In genomic region chr1:90729484-90730246, GRCh38 we compare ENCODE assay signal across 8 cellular contexts. TPM values are rescaled to one million over a fixed set of nuclear protein-coding genes. Genes with fewer than 3 reads are reported as not detected.
DNase-seq lines count a peak whose midpoint lies in the region; ATAC-seq and TF ChIP-seq lines count a peak whose summit lies in the region.

No MANE protein-coding gene starts in this region.

- CTCF ChIA-PET in activated CD8-positive, alpha-beta memory T cell treated with anti-CD3 and anti-CD28 coated beads, Interleukin-2, amount 10 ng/mL, durations not matched to agents 7 days and 5 days (lab: Charles Lee): interaction anchor here (0.9 to 2.5 kb wide), 2 partner anchors 8 to 18 kb away, joined by 3 to 21 read pairs; no protein-coding TSS in a partner anchor

- H3K27ac Mint-ChIP-seq in activated CD8-positive, alpha-beta memory T cell treated with anti-CD3 and anti-CD28 coated beads, Interleukin-2, amount 10 ng/mL, durations not matched to agents 7 days and 5 days: peak overlapping the region; percentile 29

- H2AFZ ChIP-seq in hepatocyte: no peak overlapping the region

- no peaks in the 10 kb centered on the region for H3K9me2 ChIP-seq in hepatocyte (replicated peaks; ENCODE audit: insufficient read depth)

- H3K27ac ChIP-seq in Peyer's patch: no peak overlapping the region
- no peak overlapping the region for H3K27ac ChIP-seq in hepatocyte
- H3K27ac ChIP-seq in subcutaneous abdominal adipose tissue (ENCODE audit: low read depth, low read length): no peak overlapping the region
- no peak overlapping the region for H3K27ac ChIP-seq in uterus

- TF ChIP-seq POLR2A in Peyer's patch (IDR thresholded peaks at IDR 0.05): no peak
- TF ChIP-seq POLR2A in uterus (IDR thresholded peaks at IDR 0.05): no peak

- H3K27me3 ChIP-seq in Peyer's patch (peaks cover 0 to 62% of the 10 kb centered on the region in 2 donors), hepatocyte (peaks cover 100% of the 10 kb centered on the region), subcutaneous abdominal adipose tissue (ENCODE audit: control insufficient read depth in 5 of 5, insufficient read depth in 4 of 5, low read length in 5 of 5) (peaks cover 51 to 76% (median 67%) of the 10 kb centered on the region in 5 donors), uterus (peaks cover 13 to 93% of the 10 kb centered on the region in 2 donors)

- no peaks in the 10 kb centered on the region for H3K9me3 Mint-ChIP-seq in activated CD8-positive, alpha-beta memory T cell treated with anti-CD3 and anti-CD28 coated beads, Interleukin-2, amount 10 ng/mL, durations not matched to agents 7 days and 5 days (ENCODE audit: low read depth)

- peaks cover 12% of the 10 kb centered on the region for H3K36me3 Mint-ChIP-seq in activated CD8-positive, alpha-beta memory T cell treated with anti-CD3 and anti-CD28 coated beads, Interleukin-2, amount 10 ng/mL, durations not matched to agents 7 days and 5 days

- peak in 4 of 6 experiments; percentile 4 to 36 (median 24) for TF ChIP-seq CTCF in Peyer's patch (IDR thresholded peaks at IDR 0.05)
- TF ChIP-seq CTCF in hepatocyte (IDR thresholded peaks at IDR 0.05; ENCODE audit: poor library complexity): peak; percentile 41
- no peak for TF ChIP-seq CTCF in uterus (IDR thresholded peaks at IDR 0.05)

- WGBS in hepatocyte (ENCODE audit: low lambda C conversion rate, missing lambda C conversion rate): 5% methylated on average over 37 of the region's 37 CpGs

- H3K9me3 ChIP-seq in Peyer's patch: peaks cover 0 to 5% (median 0%) of the 10 kb centered on the region in 4 donors
- H3K9me3 ChIP-seq in hepatocyte (ENCODE audit: low read depth): no peaks in the 10 kb centered on the region
- H3K9me3 ChIP-seq in subcutaneous abdominal adipose tissue (ENCODE audit: control insufficient read depth in 5 of 5, low read length in 5 of 5): no peaks in the 10 kb centered on the region
- H3K9me3 ChIP-seq in uterus: no peaks in the 10 kb centered on the region

- no peak for ATAC-seq in activated CD8-positive, alpha-beta memory T cell treated with anti-CD3 and anti-CD28 coated beads, Interleukin-2, amount 10 ng/mL, durations not matched to agents 7 days and 5 days
- ATAC-seq in HG02642 (IDR thresholded peaks at IDR 0.05; ENCODE audit: poor library complexity, unreplicated experiment): no peak

- peak overlapping the region; percentile 74 for H3K4me2 ChIP-seq in hepatocyte

- no peak for DNase-seq in activated CD8-positive, alpha-beta memory T cell treated with anti-CD3 and anti-CD28 coated beads, Interleukin-2, amount 10 ng/mL, durations not matched to agents 7 days and 5 days
- DNase-seq in activated CD8-positive, alpha-beta memory T cell treated with anti-CD3 and anti-CD28 coated beads for 24 hours: no peak
- DNase-seq in Peyer's patch (no peak), hepatocyte (ENCODE audit: low spot score) (peak; percentile 47), NCI-H446 treated with DMSO at 0.1 percent for 48 hours (lab: John Stamatoyannopoulos, UW) (no peak), uterus (no peak)

- peaks cover 96% of the 10 kb centered on the region for H3K27me3 Mint-ChIP-seq in activated CD8-positive, alpha-beta memory T cell treated with anti-CD3 and anti-CD28 coated beads, Interleukin-2, amount 10 ng/mL, durations not matched to agents 7 days and 5 days

- H3K79me2 ChIP-seq in hepatocyte: no peaks in the 10 kb centered on the region

- H3K36me3 ChIP-seq in Peyer's patch (no peaks in the 10 kb centered on the region), hepatocyte (replicated peaks; ENCODE audit: insufficient read depth, low read depth) (no peaks in the 10 kb centered on the region), subcutaneous abdominal adipose tissue (ENCODE audit: control insufficient read depth in 5 of 5, insufficient read depth in 5 of 5, low read length in 5 of 5) (no peaks in the 10 kb centered on the region), uterus (no peaks in the 10 kb centered on the region)

- intact Hi-C loops in uterus (cut with DNase I; ENCODE audit: low total_unique reads): no loop called here

- H3K4me1 ChIP-seq in Peyer's patch (peaks cover 0 to 40% (median 5%) of the 10 kb centered on the region in 4 donors), hepatocyte (ENCODE audit: insufficient read depth) (peaks cover 26% of the 10 kb centered on the region), subcutaneous abdominal adipose tissue (ENCODE audit: control insufficient read depth in 5 of 5, insufficient read depth in 5 of 5, low read length in 5 of 5) (peaks cover 4 to 45% (median 43%) of the 10 kb centered on the region in 5 donors), uterus (peaks cover 0 to 18% of the 10 kb centered on the region in 2 donors)

- H4K20me1 ChIP-seq in hepatocyte (ENCODE audit: insufficient read depth, poor library complexity, severe bottlenecking): no peaks in the 10 kb centered on the region

- no peak overlapping the region for H3K4me3 Mint-ChIP-seq in activated CD8-positive, alpha-beta memory T cell treated with anti-CD3 and anti-CD28 coated beads, Interleukin-2, amount 10 ng/mL, durations not matched to agents 7 days and 5 days

- no peak overlapping the region for H3K9ac ChIP-seq in subcutaneous abdominal adipose tissue (ENCODE audit: low read length in 5 of 5)

- H3K4me3 ChIP-seq in Peyer's patch (peak overlapping the region in 1 of 4 donors; percentile 15), hepatocyte (no peak overlapping the region), subcutaneous abdominal adipose tissue (ENCODE audit: low read depth in 1 of 5, low read length in 5 of 5) (peak overlapping the region in 3 of 5 donors; percentile 49 to 56 (median 51)), uterus (no peak overlapping the region)

- H3K4me1 Mint-ChIP-seq in activated CD8-positive, alpha-beta memory T cell treated with anti-CD3 and anti-CD28 coated beads, Interleukin-2, amount 10 ng/mL, durations not matched to agents 7 days and 5 days: peaks cover 21% of the 10 kb centered on the region

RNA-seq across cellular contexts. Expression of gene BARHL2, which starts 12.6 kb away (rescaled TPM):
- total RNA-seq in activated CD8-positive, alpha-beta memory T cell treated with anti-CD3 and anti-CD28 coated beads, Interleukin-2, amount 10 ng/mL, durations not matched to agents 7 days and 5 days: not detected
- total RNA-seq in Peyer's patch (not detected), hepatocyte (not detected in 2 replicates), uterus (not detected)
- polyA plus RNA-seq in hepatocyte: not detected in 2 replicates

Comparison
In these comparisons a context has a peak if more than half of its experiments do, and no peak if none do; other contexts are left out.
1. H3K4me3 ChIP-seq: peak in subcutaneous abdominal adipose tissue (3 of 5); none in hepatocyte (single experiment) and uterus (0 of 2).
2. CTCF ChIP-seq: peak in Peyer's patch (4 of 6) and hepatocyte (single experiment); none in uterus (0 of 4).